In genomic region chr12:121580959-121581680, GRCh38 we compare ENCODE assay signal across 2 cellular contexts.
TF ChIP-seq lines count a peak whose summit lies in the region.

Gene KDM2B, minus strand, starts transcription at chr12:121581023. Its CDS starts 112 bp downstream, at chr12:121580911.

TF ChIP-seq in HCT116, 20 proteins besides CTCF, POLR2A, EP300 and RAD21 (continued from another document):
- TF ChIP-seq, protein P1, sequence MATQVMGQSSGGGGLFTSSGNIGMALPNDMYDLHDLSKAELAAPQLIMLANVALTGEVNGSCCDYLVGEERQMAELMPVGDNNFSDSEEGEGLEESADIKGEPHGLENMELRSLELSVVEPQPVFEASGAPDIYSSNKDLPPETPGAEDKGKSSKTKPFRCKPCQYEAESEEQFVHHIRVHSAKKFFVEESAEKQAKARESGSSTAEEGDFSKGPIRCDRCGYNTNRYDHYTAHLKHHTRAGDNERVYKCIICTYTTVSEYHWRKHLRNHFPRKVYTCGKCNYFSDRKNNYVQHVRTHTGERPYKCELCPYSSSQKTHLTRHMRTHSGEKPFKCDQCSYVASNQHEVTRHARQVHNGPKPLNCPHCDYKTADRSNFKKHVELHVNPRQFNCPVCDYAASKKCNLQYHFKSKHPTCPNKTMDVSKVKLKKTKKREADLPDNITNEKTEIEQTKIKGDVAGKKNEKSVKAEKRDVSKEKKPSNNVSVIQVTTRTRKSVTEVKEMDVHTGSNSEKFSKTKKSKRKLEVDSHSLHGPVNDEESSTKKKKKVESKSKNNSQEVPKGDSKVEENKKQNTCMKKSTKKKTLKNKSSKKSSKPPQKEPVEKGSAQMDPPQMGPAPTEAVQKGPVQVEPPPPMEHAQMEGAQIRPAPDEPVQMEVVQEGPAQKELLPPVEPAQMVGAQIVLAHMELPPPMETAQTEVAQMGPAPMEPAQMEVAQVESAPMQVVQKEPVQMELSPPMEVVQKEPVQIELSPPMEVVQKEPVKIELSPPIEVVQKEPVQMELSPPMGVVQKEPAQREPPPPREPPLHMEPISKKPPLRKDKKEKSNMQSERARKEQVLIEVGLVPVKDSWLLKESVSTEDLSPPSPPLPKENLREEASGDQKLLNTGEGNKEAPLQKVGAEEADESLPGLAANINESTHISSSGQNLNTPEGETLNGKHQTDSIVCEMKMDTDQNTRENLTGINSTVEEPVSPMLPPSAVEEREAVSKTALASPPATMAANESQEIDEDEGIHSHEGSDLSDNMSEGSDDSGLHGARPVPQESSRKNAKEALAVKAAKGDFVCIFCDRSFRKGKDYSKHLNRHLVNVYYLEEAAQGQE (IDR thresholded peaks at IDR 0.05; ENCODE audit: low read depth): no peak
- TF ChIP-seq FOSL1 (IDR thresholded peaks at IDR 0.05; ENCODE audit: low read depth) (no peak), SP1 (IDR thresholded peaks at IDR 0.05; ENCODE audit: low read depth) (no peak), SRF (IDR thresholded peaks at IDR 0.05; ENCODE audit: low read depth) (no peak), SIN3A (IDR thresholded peaks at IDR 0.05; ENCODE audit: low read depth) (no peak), YY1 (IDR thresholded peaks at IDR 0.05; ENCODE audit: extremely low read depth, insufficient replicate concordance, low read depth, low read length) (no peak), EZH2 (IDR thresholded peaks at IDR 0.05) (no peak), EZH2phosphoT487 (IDR thresholded peaks at IDR 0.05; ENCODE audit: borderline replicate concordance) (no peak), POLR2AphosphoS5 (IDR thresholded peaks at IDR 0.05; ENCODE audit: low read depth, low read length) (no peak), ELF1 (IDR thresholded peaks at IDR 0.05; ENCODE audit: borderline replicate concordance, low read depth) (no peak)
- TF ChIP-seq, protein P2, sequence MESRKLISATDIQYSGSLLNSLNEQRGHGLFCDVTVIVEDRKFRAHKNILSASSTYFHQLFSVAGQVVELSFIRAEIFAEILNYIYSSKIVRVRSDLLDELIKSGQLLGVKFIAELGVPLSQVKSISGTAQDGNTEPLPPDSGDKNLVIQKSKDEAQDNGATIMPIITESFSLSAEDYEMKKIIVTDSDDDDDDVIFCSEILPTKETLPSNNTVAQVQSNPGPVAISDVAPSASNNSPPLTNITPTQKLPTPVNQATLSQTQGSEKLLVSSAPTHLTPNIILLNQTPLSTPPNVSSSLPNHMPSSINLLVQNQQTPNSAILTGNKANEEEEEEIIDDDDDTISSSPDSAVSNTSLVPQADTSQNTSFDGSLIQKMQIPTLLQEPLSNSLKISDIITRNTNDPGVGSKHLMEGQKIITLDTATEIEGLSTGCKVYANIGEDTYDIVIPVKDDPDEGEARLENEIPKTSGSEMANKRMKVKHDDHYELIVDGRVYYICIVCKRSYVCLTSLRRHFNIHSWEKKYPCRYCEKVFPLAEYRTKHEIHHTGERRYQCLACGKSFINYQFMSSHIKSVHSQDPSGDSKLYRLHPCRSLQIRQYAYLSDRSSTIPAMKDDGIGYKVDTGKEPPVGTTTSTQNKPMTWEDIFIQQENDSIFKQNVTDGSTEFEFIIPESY (IDR thresholded peaks at IDR 0.05; ENCODE audit: extremely low read depth, insufficient replicate concordance, low read length): no peak
- TF ChIP-seq, protein P3, sequence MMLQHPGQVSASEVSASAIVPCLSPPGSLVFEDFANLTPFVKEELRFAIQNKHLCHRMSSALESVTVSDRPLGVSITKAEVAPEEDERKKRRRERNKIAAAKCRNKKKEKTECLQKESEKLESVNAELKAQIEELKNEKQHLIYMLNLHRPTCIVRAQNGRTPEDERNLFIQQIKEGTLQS (IDR thresholded peaks at IDR 0.05): no peak

TF ChIP-seq in HepG2, 621 proteins besides CTCF, POLR2A, EP300 and RAD21 (continued from another document and continues in another):
- TF ChIP-seq, protein P4, sequence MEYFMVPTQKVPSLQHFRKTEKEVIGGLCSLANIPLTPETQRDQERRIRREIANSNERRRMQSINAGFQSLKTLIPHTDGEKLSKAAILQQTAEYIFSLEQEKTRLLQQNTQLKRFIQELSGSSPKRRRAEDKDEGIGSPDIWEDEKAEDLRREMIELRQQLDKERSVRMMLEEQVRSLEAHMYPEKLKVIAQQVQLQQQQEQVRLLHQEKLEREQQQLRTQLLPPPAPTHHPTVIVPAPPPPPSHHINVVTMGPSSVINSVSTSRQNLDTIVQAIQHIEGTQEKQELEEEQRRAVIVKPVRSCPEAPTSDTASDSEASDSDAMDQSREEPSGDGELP (IDR thresholded peaks at IDR 0.05; ENCODE audit: borderline replicate concordance, low read depth): peak; percentile 81; the same call in 1 of the 2 replicates
- TF ChIP-seq KMT2A (CRISPR knock-in tag; IDR thresholded peaks at IDR 0.05) (no peak; the same call in 1 of the 2 replicates), ZNF224 (CRISPR knock-in tag; IDR thresholded peaks at IDR 0.05) (peak; percentile 30; the same call in 1 of the 2 replicates), SNAPC2 (CRISPR knock-in tag; IDR thresholded peaks at IDR 0.05) (no peak), FLYWCH1 (CRISPR knock-in tag; IDR thresholded peaks at IDR 0.05) (no peak), SALL1 (CRISPR knock-in tag; IDR thresholded peaks at IDR 0.05) (peak; percentile 29; the same call in 1 of the 2 replicates), ZNF430 (CRISPR knock-in tag; IDR thresholded peaks at IDR 0.05) (no peak), TCF7 (IDR thresholded peaks at IDR 0.05; ENCODE audit: low read depth) (peak; percentile 23; the same call in 1 of the 2 replicates), ZSCAN29 (CRISPR knock-in tag; conservative IDR thresholded peaks at IDR 0.05) (no peak), ELF3 (CRISPR knock-in tag; IDR thresholded peaks at IDR 0.05) (peak; percentile 25; the same call in 1 of the 2 replicates), POLR2AphosphoS5 (IDR thresholded peaks at IDR 0.05; ENCODE audit: low read depth, low read length) (0 out of 2 replicates have a peak, but pooled peaks have one; percentile 25), HDAC1 (CRISPR knock-in tag; IDR thresholded peaks at IDR 0.05) (peak; percentile 84), PAF1 (CRISPR knock-in tag; IDR thresholded peaks at IDR 0.05) (no peak), PAXIP1 (CRISPR knock-in tag; conservative IDR thresholded peaks at IDR 0.05) (0 out of 2 replicates have a peak, but pooled peaks have one; percentile 9)
- TF ChIP-seq, protein P5, sequence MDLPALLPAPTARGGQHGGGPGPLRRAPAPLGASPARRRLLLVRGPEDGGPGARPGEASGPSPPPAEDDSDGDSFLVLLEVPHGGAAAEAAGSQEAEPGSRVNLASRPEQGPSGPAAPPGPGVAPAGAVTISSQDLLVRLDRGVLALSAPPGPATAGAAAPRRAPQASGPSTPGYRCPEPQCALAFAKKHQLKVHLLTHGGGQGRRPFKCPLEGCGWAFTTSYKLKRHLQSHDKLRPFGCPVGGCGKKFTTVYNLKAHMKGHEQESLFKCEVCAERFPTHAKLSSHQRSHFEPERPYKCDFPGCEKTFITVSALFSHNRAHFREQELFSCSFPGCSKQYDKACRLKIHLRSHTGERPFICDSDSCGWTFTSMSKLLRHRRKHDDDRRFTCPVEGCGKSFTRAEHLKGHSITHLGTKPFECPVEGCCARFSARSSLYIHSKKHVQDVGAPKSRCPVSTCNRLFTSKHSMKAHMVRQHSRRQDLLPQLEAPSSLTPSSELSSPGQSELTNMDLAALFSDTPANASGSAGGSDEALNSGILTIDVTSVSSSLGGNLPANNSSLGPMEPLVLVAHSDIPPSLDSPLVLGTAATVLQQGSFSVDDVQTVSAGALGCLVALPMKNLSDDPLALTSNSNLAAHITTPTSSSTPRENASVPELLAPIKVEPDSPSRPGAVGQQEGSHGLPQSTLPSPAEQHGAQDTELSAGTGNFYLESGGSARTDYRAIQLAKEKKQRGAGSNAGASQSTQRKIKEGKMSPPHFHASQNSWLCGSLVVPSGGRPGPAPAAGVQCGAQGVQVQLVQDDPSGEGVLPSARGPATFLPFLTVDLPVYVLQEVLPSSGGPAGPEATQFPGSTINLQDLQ (CRISPR knock-in tag; IDR thresholded peaks at IDR 0.05): no peak
- TF ChIP-seq, protein P6, sequence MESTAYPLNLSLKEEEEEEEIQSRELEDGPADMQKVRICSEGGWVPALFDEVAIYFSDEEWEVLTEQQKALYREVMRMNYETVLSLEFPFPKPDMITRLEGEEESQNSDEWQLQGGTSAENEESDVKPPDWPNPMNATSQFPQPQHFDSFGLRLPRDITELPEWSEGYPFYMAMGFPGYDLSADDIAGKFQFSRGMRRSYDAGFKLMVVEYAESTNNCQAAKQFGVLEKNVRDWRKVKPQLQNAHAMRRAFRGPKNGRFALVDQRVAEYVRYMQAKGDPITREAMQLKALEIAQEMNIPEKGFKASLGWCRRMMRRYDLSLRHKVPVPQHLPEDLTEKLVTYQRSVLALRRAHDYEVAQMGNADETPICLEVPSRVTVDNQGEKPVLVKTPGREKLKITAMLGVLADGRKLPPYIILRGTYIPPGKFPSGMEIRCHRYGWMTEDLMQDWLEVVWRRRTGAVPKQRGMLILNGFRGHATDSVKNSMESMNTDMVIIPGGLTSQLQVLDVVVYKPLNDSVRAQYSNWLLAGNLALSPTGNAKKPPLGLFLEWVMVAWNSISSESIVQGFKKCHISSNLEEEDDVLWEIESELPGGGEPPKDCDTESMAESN (CRISPR knock-in tag; conservative IDR thresholded peaks at IDR 0.05): no peak
- TF ChIP-seq, protein P7, sequence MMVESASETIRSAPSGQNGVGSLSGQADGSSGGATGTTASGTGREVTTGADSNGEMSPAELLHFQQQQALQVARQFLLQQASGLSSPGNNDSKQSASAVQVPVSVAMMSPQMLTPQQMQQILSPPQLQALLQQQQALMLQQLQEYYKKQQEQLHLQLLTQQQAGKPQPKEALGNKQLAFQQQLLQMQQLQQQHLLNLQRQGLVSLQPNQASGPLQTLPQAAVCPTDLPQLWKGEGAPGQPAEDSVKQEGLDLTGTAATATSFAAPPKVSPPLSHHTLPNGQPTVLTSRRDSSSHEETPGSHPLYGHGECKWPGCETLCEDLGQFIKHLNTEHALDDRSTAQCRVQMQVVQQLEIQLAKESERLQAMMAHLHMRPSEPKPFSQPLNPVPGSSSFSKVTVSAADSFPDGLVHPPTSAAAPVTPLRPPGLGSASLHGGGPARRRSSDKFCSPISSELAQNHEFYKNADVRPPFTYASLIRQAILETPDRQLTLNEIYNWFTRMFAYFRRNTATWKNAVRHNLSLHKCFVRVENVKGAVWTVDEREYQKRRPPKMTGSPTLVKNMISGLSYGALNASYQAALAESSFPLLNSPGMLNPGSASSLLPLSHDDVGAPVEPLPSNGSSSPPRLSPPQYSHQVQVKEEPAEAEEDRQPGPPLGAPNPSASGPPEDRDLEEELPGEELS (CRISPR knock-in tag; IDR thresholded peaks at IDR 0.05): peak; percentile 24; the same call in 1 of the 2 replicates
- TF ChIP-seq, protein P8, sequence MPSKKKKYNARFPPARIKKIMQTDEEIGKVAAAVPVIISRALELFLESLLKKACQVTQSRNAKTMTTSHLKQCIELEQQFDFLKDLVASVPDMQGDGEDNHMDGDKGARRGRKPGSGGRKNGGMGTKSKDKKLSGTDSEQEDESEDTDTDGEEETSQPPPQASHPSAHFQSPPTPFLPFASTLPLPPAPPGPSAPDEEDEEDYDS (CRISPR knock-in tag; IDR thresholded peaks at IDR 0.05): peak; percentile 19; the same call in 1 of the 2 replicates
- TF ChIP-seq, protein P9, sequence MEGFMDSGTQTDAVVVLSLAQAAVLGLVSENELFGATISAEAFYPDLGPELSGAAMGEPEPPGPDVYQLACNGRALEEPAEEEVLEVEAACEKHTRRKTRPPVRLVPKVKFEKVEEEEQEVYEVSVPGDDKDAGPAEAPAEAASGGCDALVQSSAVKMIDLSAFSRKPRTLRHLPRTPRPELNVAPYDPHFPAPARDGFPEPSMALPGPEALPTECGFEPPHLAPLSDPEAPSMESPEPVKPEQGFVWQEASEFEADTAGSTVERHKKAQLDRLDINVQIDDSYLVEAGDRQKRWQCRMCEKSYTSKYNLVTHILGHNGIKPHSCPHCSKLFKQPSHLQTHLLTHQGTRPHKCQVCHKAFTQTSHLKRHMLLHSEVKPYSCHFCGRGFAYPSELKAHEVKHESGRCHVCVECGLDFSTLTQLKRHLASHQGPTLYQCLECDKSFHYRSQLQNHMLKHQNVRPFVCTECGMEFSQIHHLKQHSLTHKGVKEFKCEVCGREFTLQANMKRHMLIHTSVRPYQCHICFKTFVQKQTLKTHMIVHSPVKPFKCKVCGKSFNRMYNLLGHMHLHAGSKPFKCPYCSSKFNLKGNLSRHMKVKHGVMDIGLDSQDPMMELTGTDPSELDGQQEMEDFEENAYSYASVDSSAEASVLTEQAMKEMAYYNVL (CRISPR knock-in tag; IDR thresholded peaks at IDR 0.05; ENCODE audit: borderline replicate concordance): peak; percentile 36; the same call in 1 of the 2 replicates
- TF ChIP-seq, protein P2 (CRISPR knock-in tag; IDR thresholded peaks at IDR 0.05): no peak
- TF ChIP-seq, protein P10, sequence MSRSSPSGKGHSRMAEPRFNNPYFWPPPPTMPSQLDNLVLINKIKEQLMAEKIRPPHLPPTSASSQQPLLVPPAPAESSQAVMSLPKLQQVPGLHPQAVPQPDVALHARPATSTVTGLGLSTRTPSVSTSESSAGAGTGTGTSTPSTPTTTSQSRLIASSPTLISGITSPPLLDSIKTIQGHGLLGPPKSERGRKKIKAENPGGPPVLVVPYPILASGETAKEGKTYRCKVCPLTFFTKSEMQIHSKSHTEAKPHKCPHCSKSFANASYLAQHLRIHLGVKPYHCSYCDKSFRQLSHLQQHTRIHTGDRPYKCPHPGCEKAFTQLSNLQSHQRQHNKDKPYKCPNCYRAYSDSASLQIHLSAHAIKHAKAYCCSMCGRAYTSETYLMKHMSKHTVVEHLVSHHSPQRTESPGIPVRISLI (CRISPR knock-in tag; IDR thresholded peaks at IDR 0.05; ENCODE audit: borderline replicate concordance): no peak
